Comparison of ENCODE assay signal across 21 cellular contexts in the genomic region with DNA sequence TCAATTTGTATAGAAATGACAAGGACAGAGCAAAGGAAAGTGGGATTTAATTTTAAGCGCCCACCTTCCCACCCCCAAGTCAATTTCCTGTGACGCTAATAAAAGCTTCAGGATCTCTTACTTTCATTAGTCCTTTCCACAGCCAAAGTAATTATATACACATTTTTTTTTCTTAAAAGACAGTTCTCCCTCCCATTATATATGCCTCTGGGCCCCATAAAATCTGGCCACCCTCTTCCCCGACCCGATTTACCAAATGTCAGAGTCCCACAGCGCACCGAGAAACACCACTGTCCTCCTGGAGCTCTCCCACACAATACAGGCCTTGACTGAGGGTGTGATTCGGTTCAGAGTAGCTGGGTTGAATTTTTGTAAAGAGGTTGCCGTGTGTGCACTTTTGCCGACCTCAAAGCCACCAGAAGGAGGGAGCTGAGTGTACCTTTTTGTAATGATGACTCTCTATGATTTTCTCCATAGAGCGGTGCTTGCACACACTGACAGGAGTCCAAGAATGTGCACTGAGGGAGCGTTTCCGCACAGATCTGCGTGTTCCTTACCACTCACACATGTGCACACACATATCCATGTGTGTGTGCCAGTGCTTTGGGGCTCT. TPM values are rescaled to one million over a fixed set of nuclear protein-coding genes. Genes with fewer than 3 reads are reported as not detected.
DNase-seq lines count a peak whose midpoint lies in the region; ATAC-seq, FAIRE-seq and TF ChIP-seq lines count a peak whose summit lies in the region.
"Had no signal": no experiment of that assay in that cellular context is flagged by ENCODE, and none has a peak within 500 bp of the region (broad histone marks: within the 10 kb centered on the region; RNA-seq: fewer than 3 reads in every experiment).

No MANE protein-coding gene starts in this region.

- 86% methylated on average over 13 of the region's 13 CpGs for WGBS in GM12878 (ENCODE audit: insufficient coverage, insufficient replicate concordance, low lambda C conversion rate, missing lambda C conversion rate)

- TF ChIP-seq CTCF in PC-3 (conservative IDR thresholded peaks at IDR 0.05; ENCODE audit: low read depth, low read length) (peak; percentile 7; the same call in 1 of the 2 replicates), GM12878 (IDR thresholded peaks at IDR 0.05 in 2 of 3, conservative IDR thresholded peaks at IDR 0.05 in 1 of 3; ENCODE audit: control insufficient read depth in 2 of 3, extremely low read depth in 1 of 3, insufficient read depth in 1 of 3, low read depth in 3 of 3, low read length in 3 of 3) (no peak), lower lobe of right lung (IDR thresholded peaks at IDR 0.05) (no peak), GM10266 (IDR thresholded peaks at IDR 0.05; ENCODE audit: control insufficient read depth, insufficient read depth, low read depth, missing control alignments) (no peak)

- H3K27ac Mint-ChIP-seq in stimulated activated naive CD8-positive, alpha-beta T cell treated with anti-CD3 and anti-CD28 coated beads, Interleukin-15, amount 100 ng/mL, for 72 hours, result no peak overlapping the region
- H3K27ac Mint-ChIP-seq: activated naive CD8-positive, alpha-beta T cell had no signal

- no peak overlapping the region for H3K4me3 Mint-ChIP-seq in stimulated activated naive CD8-positive, alpha-beta T cell treated with anti-CD3 and anti-CD28 coated beads, Interleukin-15, amount 100 ng/mL, for 72 hours
- H3K4me3 Mint-ChIP-seq: activated naive CD8-positive, alpha-beta T cell had no signal

- no peak for TF ChIP-seq EP300 in GM12878 (IDR thresholded peaks at IDR 0.05; ENCODE audit: borderline replicate concordance in 1 of 2, control insufficient read depth in 1 of 2, low read depth in 2 of 2, low read length in 2 of 2)

- no peaks in the 10 kb centered on the region for H3K9me2 ChIP-seq in PC-3 (replicated peaks; ENCODE audit: low read length)

- H3K4me1 ChIP-seq in PC-3 (ENCODE audit: insufficient read depth, low read length) (no peaks in the 10 kb centered on the region), GM12878 (ENCODE audit: control insufficient read depth, insufficient read depth, low read length) (peaks cover 28% of the 10 kb centered on the region), lower lobe of right lung (peaks cover 13% of the 10 kb centered on the region)
- H3K4me1 ChIP-seq: foreskin keratinocyte, sigmoid colon, suprapubic skin, uterus had no signal

- H3K27ac ChIP-seq in PC-3 (ENCODE audit: low read length), result no peak overlapping the region
- no peak overlapping the region for H3K27ac ChIP-seq in GM12878 (ENCODE audit: control insufficient read depth, insufficient read depth)
- no peak overlapping the region for H3K27ac ChIP-seq in lower lobe of right lung
- H3K27ac ChIP-seq: foreskin keratinocyte, sigmoid colon, suprapubic skin, uterus had no signal

- H3K27me3 Mint-ChIP-seq in stimulated activated naive CD8-positive, alpha-beta T cell treated with anti-CD3 and anti-CD28 coated beads, Interleukin-15, amount 100 ng/mL, for 72 hours, result no peaks in the 10 kb centered on the region
- H3K27me3 Mint-ChIP-seq: activated naive CD8-positive, alpha-beta T cell had no signal

- no peaks in the 10 kb centered on the region for H3K79me2 ChIP-seq in PC-3 (ENCODE audit: low read length)
- H3K79me2 ChIP-seq in GM12878 (ENCODE audit: control insufficient read depth, insufficient read depth, low read length), result no peaks in the 10 kb centered on the region

- ATAC-seq in stimulated activated naive CD8-positive, alpha-beta T cell treated with anti-CD3 and anti-CD28 coated beads, Interleukin-15, Interleukin-2, amounts not matched to agents 100 U/mL and 50 U/mL, for 24 hours, result peak; percentile 7
- ATAC-seq in stimulated activated naive CD8-positive, alpha-beta T cell treated with anti-CD3 and anti-CD28 coated beads, Interleukin-15, amount 100 ng/mL, for 72 hours, result no peak
- ATAC-seq in PC-3 (no peak), GM12878 (no peak), lower lobe of right lung (no peak)
- ATAC-seq: foreskin keratinocyte had no signal

- BruUV-seq in PC-3 (replicated peaks; lab: Mats Ljungman, UMichigan), result no TSS peak
- no TSS peak for BruUV-seq in GM12878 (replicated peaks; lab: Mats Ljungman, UMichigan)

- H3K27me3 ChIP-seq in PC-3 (ENCODE audit: low read length), result no peaks in the 10 kb centered on the region
- H3K27me3 ChIP-seq in GM12878 (replicated peaks in 1 of 2; ENCODE audit: control insufficient read depth in 2 of 2, insufficient read depth in 2 of 2, low read length in 1 of 2), result no peaks in the 10 kb centered on the region
- no peaks in the 10 kb centered on the region for H3K27me3 ChIP-seq in lower lobe of right lung (ENCODE audit: low read depth)
- H3K27me3 ChIP-seq: sigmoid colon, suprapubic skin, uterus had no signal

- TF ChIP-seq POLR2A in GM12878 (IDR thresholded peaks at IDR 0.05; ENCODE audit: low read depth, low read length), result no peak

- no peaks in the 10 kb centered on the region for H4K20me1 ChIP-seq in PC-3 (ENCODE audit: low read length)
- no peaks in the 10 kb centered on the region for H4K20me1 ChIP-seq in GM12878 (ENCODE audit: control insufficient read depth, insufficient read depth)

- no peak overlapping the region for H3K4me3 ChIP-seq in PC-3 (ENCODE audit: low read length)
- H3K4me3 ChIP-seq in GM12878, result no peak overlapping the region
- no peak overlapping the region for H3K4me3 ChIP-seq in lower lobe of right lung
- H3K4me3 ChIP-seq: sigmoid colon, suprapubic skin, uterus had no signal

- no peaks in the 10 kb centered on the region for H3K9me3 ChIP-seq in PC-3 (ENCODE audit: low read length)
- H3K9me3 ChIP-seq in GM12878 (replicated peaks; ENCODE audit: control insufficient read depth, insufficient read depth, low read length), result no peaks in the 10 kb centered on the region
- no peaks in the 10 kb centered on the region for H3K9me3 ChIP-seq in lower lobe of right lung
- H3K9me3 ChIP-seq: sigmoid colon, suprapubic skin, uterus had no signal

- in situ Hi-C loops in GM12878 (cut with MboI), result no loop called here

- no peaks in the 10 kb centered on the region for H3F3A ChIP-seq in PC-3 (ENCODE audit: low read length, unreplicated experiment)

- DNase-seq in stimulated activated naive CD8-positive, alpha-beta T cell treated with anti-CD3 and anti-CD28 coated beads, Interleukin-15, Interleukin-2, amounts not matched to agents 100 U/mL and 50 U/mL, for 24 hours, result no peak
- no peak for DNase-seq in stimulated activated naive CD8-positive, alpha-beta T cell treated with anti-CD3 and anti-CD28 coated beads, Interleukin-15, amount 100 ng/mL, for 72 hours
- DNase-seq in PC-3, result no peak
- no peak for DNase-seq in GM12878 (ENCODE audit: low read depth, low spot score)
- no peak for DNase-seq in lower lobe of right lung
- no peak for DNase-seq in GM10266 (ENCODE audit: extremely low spot score)
- DNase-seq in AG08396 (ENCODE audit: low spot score), result no peak
- DNase-seq: COR-L47; DMS79 treated with DMSO at 0.1 percent for 48 hours; effector CD8-positive, alpha-beta T cell; foreskin keratinocyte; left ventricle myocardium superior; NCI-H187 treated with DMSO at 0.1 percent for 48 hours; NCI-H774; SHP77 treated with DMSO at 0.1 percent for 48 hours; sigmoid colon; uterus had no signal

- no peaks in the 10 kb centered on the region for H3K9me3 Mint-ChIP-seq in stimulated activated naive CD8-positive, alpha-beta T cell treated with anti-CD3 and anti-CD28 coated beads, Interleukin-15, amount 100 ng/mL, for 72 hours

- RAD21 ChIA-PET in GM12878 (lab: Charles Lee; ENCODE audit: unreplicated experiment), result interaction anchor here (5.9 to 14.8 kb wide), 3 partner anchors 8 to 64 kb away, joined by 30 to 297 read pairs (median 225); a partner anchor contains a TSS

- no peak for TF ChIP-seq RAD21 in GM12878 (IDR thresholded peaks at IDR 0.05; ENCODE audit: insufficient read depth, low read depth, low read length)

- peaks cover 70% of the 10 kb centered on the region for H3K4me1 Mint-ChIP-seq in stimulated activated naive CD8-positive, alpha-beta T cell treated with anti-CD3 and anti-CD28 coated beads, Interleukin-15, amount 100 ng/mL, for 72 hours

- intact Hi-C loops in PC-3 (cut with micrococcal nuclease) (no loop called here), GM12878 (cut with micrococcal nuclease; ENCODE audit: unreplicated experiment) (no loop called here), lower lobe of right lung (cut with DNase I) (no loop called here)

- POLR2A ChIA-PET in PC-3 (lab: Charles Lee; ENCODE audit: unreplicated experiment) (interaction anchor here (0.5 kb wide), 1 partner anchor 830 kb away, joined by 4 read pairs; no protein-coding TSS in a partner anchor), GM12878 (lab: Charles Lee) (interaction anchor here (0.8 to 1.3 kb wide), 2 partner anchors 24 to 31 kb away, joined by 3 to 4 read pairs; no protein-coding TSS in a partner anchor)

- CTCF ChIA-PET in PC-3 (lab: Charles Lee), result interaction anchor here (0.6 kb wide), 2 partner anchors 13 to 114 kb away, joined by 3 read pairs; no protein-coding TSS in a partner anchor
- CTCF ChIA-PET in GM12878 (lab: Yijun Ruan, JAX), result interaction anchor here (0.7 to 18.5 kb wide), 19 partner anchors 8 to 178 kb away, joined by 3 to 805 read pairs (median 4); a partner anchor contains a TSS

- H3K4me2 ChIP-seq in PC-3 (ENCODE audit: low read length) (no peak overlapping the region), GM12878 (ENCODE audit: control insufficient read depth, insufficient read depth) (no peak overlapping the region)

- SMC1A ChIA-PET in GM12878 (lab: Charles Lee; ENCODE audit: uncharacterized antibody, unreplicated experiment), result interaction anchor here (0.6 to 14.9 kb wide), 9 partner anchors 10 to 118 kb away, joined by 3 to 417 read pairs (median 7); a partner anchor contains a TSS

- H2AFZ ChIP-seq in PC-3 (ENCODE audit: low read length) (no peak overlapping the region), GM12878 (ENCODE audit: control insufficient read depth, low read depth, low read length) (no peak overlapping the region)

- H3K36me3 ChIP-seq in PC-3 (ENCODE audit: low read depth, low read length) (no peaks in the 10 kb centered on the region), GM12878 (ENCODE audit: control insufficient read depth in 2 of 2, insufficient read depth in 2 of 2, low read length in 1 of 2) (no peaks in the 10 kb centered on the region), lower lobe of right lung (no peaks in the 10 kb centered on the region)
- H3K36me3 ChIP-seq: sigmoid colon, suprapubic skin, uterus had no signal

- H3K9ac ChIP-seq in PC-3 (ENCODE audit: low read length), result no peak overlapping the region
- H3K9ac ChIP-seq in GM12878 (ENCODE audit: control insufficient read depth, insufficient read depth, low read length), result no peak overlapping the region

- FAIRE-seq in GM12878 (lab: Jason Lieb, UNC), result no peak

RNA-seq across cellular contexts. Expression of a gene that starts 26.2 kb away (rescaled TPM):
- total RNA-seq in PC-3 (2014; rRNA removed) (not detected in 2 replicates), GM12878 (2014; rRNA removed) (1.0 and 1.1 TPM in 2 replicates), GM12878 (2014; rRNA removed; fragmentation: Illumina TruSeq; extraction: Trizol) (1.4 and 1.6 TPM in 2 replicates), GM12878 (2021) (0.67 and 1.1 TPM in 2 replicates), lower lobe of right lung (1.4 TPM)
- total RNA-seq in GM12878 (2013; cell fraction: nucleolus; rRNA removed), result 1.5 and 3.6 TPM in 2 replicates
- 4.4 TPM for polyA plus RNA-seq in GM12878 (2011; ENCODE audit: low read depth)
- polyA plus RNA-seq in GM12878 (2011; rRNA removed) (5.0 and 6.3 TPM in 2 replicates), GM12878 (2014; fragmentation: Illumina TruSeq; extraction: Trizol) (1.4 and 1.8 TPM in 2 replicates), GM12878 (2014; fragmentation: Nextera tagmentation; extraction: Ambion mirVana) (1 to 10 TPM; 1.2 to 1.6 TPM), GM12878 (2014; rRNA removed) (0.92 and 1.5 TPM in 2 replicates), GM12878 (2016; fragmentation: Nextera tagmentation; extraction: Ambion mirVana) (under 1 TPM; 0.34 to 0.70 TPM)
- polyA plus RNA-seq in GM12878 (2011; cell fraction: cytosol; rRNA removed), result 3.0 and 5.2 TPM in 2 replicates
- 1.0 and 1.4 TPM in 2 replicates for polyA plus RNA-seq in GM12878 (2011; cell fraction: nucleus; rRNA removed)
- polyA plus RNA-seq in GM12878 (2012), result 2.8 and 5.5 TPM in 2 replicates
- polyA minus RNA-seq in GM12878 (2011; rRNA and poly(A)+ RNA removed), result 3.7 and 6.0 TPM in 2 replicates
- polyA minus RNA-seq in GM12878 (2011; cell fraction: cytosol; rRNA and poly(A)+ RNA removed), result 1.1 and 2.1 TPM in 2 replicates
- polyA minus RNA-seq in GM12878 (2011; cell fraction: nucleus; rRNA and poly(A)+ RNA removed), result 4.7 and 5.2 TPM in 2 replicates
- total RNA-seq: foreskin keratinocyte had no signal
- polyA plus RNA-seq: foreskin keratinocyte, neural cell had no signal

RNA-seq across cellular contexts. Expression of a gene that starts 27.9 kb away (rescaled TPM):
- not detected in 2 replicates for total RNA-seq in PC-3 (2014; rRNA removed)
- not detected in 2 replicates for total RNA-seq in GM12878 (2013; cell fraction: nucleolus; rRNA removed)
- total RNA-seq in GM12878 (2014; rRNA removed), result 0.38 TPM in 1 of 2 replicates, not detected in the other
- total RNA-seq in GM12878 (2014; rRNA removed; fragmentation: Illumina TruSeq; extraction: Trizol), result not detected in 2 replicates
- not detected in 2 replicates for total RNA-seq in GM12878 (2021)
- 0.30 TPM for polyA plus RNA-seq in GM12878 (2011; ENCODE audit: low read depth)
- 0.72 and 0.73 TPM in 2 replicates for polyA plus RNA-seq in GM12878 (2011; rRNA removed)
- polyA plus RNA-seq in GM12878 (2011; cell fraction: cytosol; rRNA removed), result 0.33 and 0.63 TPM in 2 replicates
- polyA plus RNA-seq in GM12878 (2011; cell fraction: nucleus; rRNA removed), result 0.70 and 1.2 TPM in 2 replicates
- polyA plus RNA-seq in GM12878 (2012), result 0.65 TPM in 1 of 2 replicates, not detected in the other
- 0.32 TPM in 1 of 2 replicates, not detected in the other for polyA plus RNA-seq in GM12878 (2014; fragmentation: Illumina TruSeq; extraction: Trizol)
- polyA plus RNA-seq in GM12878 (2014; fragmentation: Nextera tagmentation; extraction: Ambion mirVana), result under 1 TPM; 0.27 to 0.29 TPM
- polyA plus RNA-seq in GM12878 (2014; rRNA removed), result 0.10 TPM in 1 of 2 replicates, not detected in the other
- not detected for polyA plus RNA-seq in GM12878 (2016; fragmentation: Nextera tagmentation; extraction: Ambion mirVana)
- 0.37 and 0.41 TPM in 2 replicates for polyA minus RNA-seq in GM12878 (2011; rRNA and poly(A)+ RNA removed)
- not detected in 2 replicates for polyA minus RNA-seq in GM12878 (2011; cell fraction: cytosol; rRNA and poly(A)+ RNA removed)
- polyA minus RNA-seq in GM12878 (2011; cell fraction: nucleus; rRNA and poly(A)+ RNA removed), result 0.24 TPM in 1 of 2 replicates, not detected in the other
- not detected for total RNA-seq in lower lobe of right lung
- total RNA-seq: foreskin keratinocyte, left ventricle myocardium superior, posterior vena cava, sigmoid colon, suprapubic skin had no signal
- polyA plus RNA-seq: foreskin keratinocyte, neural cell had no signal
